ENCODE assay signal across 9 cellular contexts in the genomic region with DNA sequence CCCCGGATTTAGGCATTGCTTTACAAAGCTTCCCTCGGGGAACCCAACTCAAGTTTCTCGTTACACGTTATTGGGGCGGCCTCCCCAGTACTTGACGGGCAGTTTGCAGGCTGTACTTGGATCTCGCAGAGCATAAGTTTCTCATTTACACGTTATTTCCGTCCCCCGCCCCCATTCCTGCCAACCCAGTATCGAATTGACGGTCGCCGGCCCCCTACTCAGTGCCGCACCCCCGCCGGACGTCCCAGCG. TPM values are rescaled to one million over a fixed set of nuclear protein-coding genes. Genes with fewer than 3 reads are reported as not detected.
DNase-seq lines count a peak whose midpoint lies in the region; ATAC-seq, FAIRE-seq and TF ChIP-seq lines count a peak whose summit lies in the region.
"Had no signal": no experiment of that assay in that cellular context is flagged by ENCODE, and none has a peak within 500 bp of the region (broad histone marks: within the 10 kb centered on the region; RNA-seq: fewer than 3 reads in every experiment).

No MANE protein-coding gene starts in this region.

- peaks cover 40% of the 10 kb centered on the region for H3K4me1 Mint-ChIP-seq in astrocyte (ENCODE audit: low read depth, unreplicated experiment)

- H3K9ac ChIP-seq in astrocyte (ENCODE audit: low read length) = peak overlapping the region; percentile 93

- no peak for TF ChIP-seq EP300 in upper lobe of left lung (IDR thresholded peaks at IDR 0.05)

- DNase-seq in heart right ventricle (no peak), cardiac septum (ENCODE audit: low spot score) (no peak), astrocyte (ENCODE audit: low read depth) (no peak), lower lobe of right lung (no peak), upper lobe of left lung (no peak), DMS153 treated with DMSO at 0.1 percent for 48 hours (lab: John Stamatoyannopoulos, UW; ENCODE audit: unreplicated experiment) (no peak), GM19239 (ENCODE audit: insufficient read length, low spot score) (no peak)

- TF ChIP-seq CTCF in heart right ventricle (IDR thresholded peaks at IDR 0.05) = no peak
- TF ChIP-seq CTCF in astrocyte (IDR thresholded peaks at IDR 0.05; ENCODE audit: insufficient read depth, low read depth, low read length) = no peak
- no peak for TF ChIP-seq CTCF in lower lobe of right lung (IDR thresholded peaks at IDR 0.05)
- no peak for TF ChIP-seq CTCF in upper lobe of left lung (IDR thresholded peaks at IDR 0.05)

- WGBS in heart right ventricle, 2 donors = 0 to 1% methylated on average over 19 of the region's 19 CpGs
- 1% methylated on average over 12 to 19 of the region's 19 CpGs for WGBS in upper lobe of left lung, 2 donors

- intact Hi-C loops in heart right ventricle (cut with DNase I) (no loop called here), cardiac septum (cut with DNase I) (no loop called here), lower lobe of right lung (cut with DNase I) (no loop called here)

- H3K27ac Mint-ChIP-seq in astrocyte (ENCODE audit: unreplicated experiment) = peak overlapping the region; percentile 99

- peak overlapping the region; percentile 99 for H3K4me2 ChIP-seq in astrocyte (ENCODE audit: low read length)

- peaks cover 40% of the 10 kb centered on the region for H3K79me2 ChIP-seq in astrocyte (ENCODE audit: insufficient read depth, low read length)

- peak overlapping the region; percentile 88 to 100 (median 98) for H3K27ac ChIP-seq in heart right ventricle
- H3K27ac ChIP-seq in astrocyte (ENCODE audit: low read depth, low read length) = peak overlapping the region; percentile 99
- peak overlapping the region; percentile 99 for H3K27ac ChIP-seq in lower lobe of right lung
- H3K27ac ChIP-seq in upper lobe of left lung = peak overlapping the region; percentile 96 to 99 (median 98)

- peaks cover 9% of the 10 kb centered on the region for H3K36me3 Mint-ChIP-seq in astrocyte (ENCODE audit: low read depth, unreplicated experiment)

- H3K9me3 ChIP-seq in heart right ventricle (no peaks in the 10 kb centered on the region), astrocyte (ENCODE audit: insufficient read depth, low read depth, low read length) (no peaks in the 10 kb centered on the region), lower lobe of right lung (no peaks in the 10 kb centered on the region), upper lobe of left lung (no peaks in the 10 kb centered on the region)

- no peak overlapping the region for H2AFZ ChIP-seq in astrocyte (ENCODE audit: low read depth, low read length)

- peaks cover 0 to 60% (median 22%) of the 10 kb centered on the region in 9 donors for H3K4me1 ChIP-seq in heart right ventricle
- peaks cover 54% of the 10 kb centered on the region for H3K4me1 ChIP-seq in astrocyte (ENCODE audit: insufficient read depth, low read length)
- H3K4me1 ChIP-seq in lower lobe of right lung = peaks cover 44% of the 10 kb centered on the region
- H3K4me1 ChIP-seq in upper lobe of left lung = peaks cover 23 to 42% (median 28%) of the 10 kb centered on the region in 4 donors

- H3K9me3 Mint-ChIP-seq in astrocyte (ENCODE audit: unreplicated experiment) = no peaks in the 10 kb centered on the region

- FAIRE-seq in astrocyte (lab: Jason Lieb, UNC) (no peak), GM19239 (lab: Jason Lieb, UNC) (no peak)

- H3K27me3 Mint-ChIP-seq in astrocyte (ENCODE audit: low read depth, unreplicated experiment) = no peaks in the 10 kb centered on the region

- no peaks in the 10 kb centered on the region for H3K27me3 ChIP-seq in heart right ventricle
- H3K27me3 ChIP-seq in astrocyte (ENCODE audit: insufficient read depth, low read length) = no peaks in the 10 kb centered on the region
- no peaks in the 10 kb centered on the region for H3K27me3 ChIP-seq in lower lobe of right lung (ENCODE audit: low read depth)
- no peaks in the 10 kb centered on the region for H3K27me3 ChIP-seq in upper lobe of left lung

- no peak for TF ChIP-seq POLR2A in upper lobe of left lung (IDR thresholded peaks at IDR 0.05)

- H3K4me3 ChIP-seq in heart right ventricle (peak overlapping the region; percentile 46 to 89 (median 75)), astrocyte (ENCODE audit: insufficient read depth, low read depth, low read length) (peak overlapping the region; percentile 79), lower lobe of right lung (peak overlapping the region; percentile 72), upper lobe of left lung (peak overlapping the region; percentile 62 to 81 (median 68))

- H3K4me3 Mint-ChIP-seq in astrocyte (ENCODE audit: unreplicated experiment) = peak overlapping the region; percentile 97

- H4K20me1 ChIP-seq in astrocyte (ENCODE audit: insufficient read depth, low read length) = peaks cover 4% of the 10 kb centered on the region

- H3K36me3 ChIP-seq in heart right ventricle (peaks cover 0 to 29% (median 12%) of the 10 kb centered on the region in 9 donors), astrocyte (ENCODE audit: insufficient read depth, low read length) (peaks cover 17% of the 10 kb centered on the region), lower lobe of right lung (peaks cover 23% of the 10 kb centered on the region), upper lobe of left lung (peaks cover 3 to 20% (median 13%) of the 10 kb centered on the region in 4 donors)

- ATAC-seq in heart right ventricle = no peak
- ATAC-seq in lower lobe of right lung = no peak
- no peak for ATAC-seq in upper lobe of left lung (ENCODE audit: low FRiP score in 2 of 2)
- ATAC-seq in HG03521 (IDR thresholded peaks at IDR 0.05; ENCODE audit: unreplicated experiment) = no peak

RNA-seq across cellular contexts. Expression of gene SMG9, which starts 0.5 kb away (rescaled TPM):
- total RNA-seq in heart right ventricle (10 to 100 TPM in 9 of 10 donors, 1 to 10 TPM in 1; 10.0 to 19.4 (median 13.3) TPM), cardiac septum (17.2 TPM), astrocyte (35.0 and 37.0 TPM in 2 replicates), lower lobe of right lung (47.3 TPM), upper lobe of left lung (100 to 1,000 TPM in 1 of 6 donors, 10 to 100 TPM in 5; 23.0 to 119 (median 52.9) TPM)
- 10 to 100 TPM; 20.3 to 30.4 TPM for polyA plus RNA-seq in heart right ventricle

RNA-seq across cellular contexts. Expression of gene KCNN4, which starts 26.5 kb away (rescaled TPM):
- 1 to 10 TPM in 3 of 10 donors, under 1 TPM in 7; 0.34 to 1.6 (median 0.69) TPM for total RNA-seq in heart right ventricle
- 1 to 10 TPM; 1.2 to 1.4 TPM for polyA plus RNA-seq in heart right ventricle
- 0.43 TPM for total RNA-seq in cardiac septum
- 2.6 and 3.6 TPM in 2 replicates for total RNA-seq in astrocyte
- total RNA-seq in lower lobe of right lung = 3.6 TPM
- 10 to 100 TPM in 3 of 6 donors, 1 to 10 TPM in 3; 4.7 to 43.0 (median 10.4) TPM for total RNA-seq in upper lobe of left lung

RNA-seq across cellular contexts. Expression of gene IRGC, which starts 38.4 kb away (rescaled TPM):
- total RNA-seq in heart right ventricle (not detected), cardiac septum (not detected), astrocyte (not detected in 2 replicates), lower lobe of right lung (not detected), upper lobe of left lung (not detected)
- polyA plus RNA-seq in heart right ventricle = not detected
- total RNA-seq: subcutaneous adipose tissue had no signal

RNA-seq across cellular contexts. Expression of gene LYPD5, which starts 48.0 kb away (rescaled TPM):
- total RNA-seq in heart right ventricle (1 to 10 TPM in 5 of 10 donors, under 1 TPM in 5; 0.24 to 5.3 (median 0.90) TPM), cardiac septum (1.3 TPM), astrocyte (not detected in 2 replicates), lower lobe of right lung (7.5 TPM), upper lobe of left lung (1 to 10 TPM; 2.7 to 9.9 (median 6.0) TPM)
- 1 to 10 TPM in 1 of 2 donors, under 1 TPM in 1; 0.37 to 1.2 TPM for polyA plus RNA-seq in heart right ventricle
